In genomic region chrX:20141281-20142220, GRCh38 we compare ENCODE assay signal across 1 cellular context.
A peak's percentile ranks its signal among the peaks of the same experiment; 100 is the strongest.
TF ChIP-seq lines count a peak whose summit lies in the region.

EIF1AX (minus strand) TSS chrX:20141838; CDS start chrX:20141640, 198 bp downstream.

TF ChIP-seq in HEK293, 187 proteins besides CTCF, POLR2A, EP300 and RAD21 (continued from another document and continues in another):
- no peak for TF ChIP-seq ZNF514 (tag by site-specific recombination; IDR thresholded peaks at IDR 0.05)
- TF ChIP-seq YY2 (tag by site-specific recombination; IDR thresholded peaks at IDR 0.05): no peak
- TF ChIP-seq ZBTB21 (tag by site-specific recombination; IDR thresholded peaks at IDR 0.05): peak; percentile 95
- no peak for TF ChIP-seq GLI4 (tag by site-specific recombination; IDR thresholded peaks at IDR 0.05)
- TF ChIP-seq ZNF211 (tag by site-specific recombination; IDR thresholded peaks at IDR 0.05; ENCODE audit: low read depth): no peak
- TF ChIP-seq ZNF302 (tag by site-specific recombination; IDR thresholded peaks at IDR 0.05; ENCODE audit: low read depth): no peak
- TF ChIP-seq ZNF335 (tag by site-specific recombination; conservative IDR thresholded peaks at IDR 0.05): no peak; the same call in 1 of the 2 replicates
- TF ChIP-seq GLIS1 (tag by site-specific recombination; IDR thresholded peaks at IDR 0.05): peak; percentile 78
- TF ChIP-seq ZFHX2 (tag by site-specific recombination; conservative IDR thresholded peaks at IDR 0.05): peak; percentile 35; the same call in 1 of the 2 replicates
- no peak for TF ChIP-seq ZNF488 (tag by site-specific recombination; IDR thresholded peaks at IDR 0.05)
- no peak for TF ChIP-seq ZNF10 (tag by site-specific recombination; IDR thresholded peaks at IDR 0.05)
- TF ChIP-seq ZNF658 (tag by site-specific recombination; IDR thresholded peaks at IDR 0.05): no peak
- no peak for TF ChIP-seq ZNF549 (tag by site-specific recombination; IDR thresholded peaks at IDR 0.05)
- TF ChIP-seq ZNF791 (tag by site-specific recombination; IDR thresholded peaks at IDR 0.05): no peak
- TF ChIP-seq ZNF214 (tag by site-specific recombination; IDR thresholded peaks at IDR 0.05; ENCODE audit: borderline replicate concordance): no peak
- no peak for TF ChIP-seq ZNF707 (tag by site-specific recombination; IDR thresholded peaks at IDR 0.05)
- 0 out of 2 replicates have a peak, but pooled peaks have one; percentile 7 for TF ChIP-seq ZXDB (tag by site-specific recombination; IDR thresholded peaks at IDR 0.05)
- no peak for TF ChIP-seq KLF10 (tag by site-specific recombination; IDR thresholded peaks at IDR 0.05)
- no peak for TF ChIP-seq ZFP41 (tag by site-specific recombination; IDR thresholded peaks at IDR 0.05; ENCODE audit: borderline replicate concordance)
- no peak for TF ChIP-seq ZNF24 (tag by site-specific recombination; IDR thresholded peaks at IDR 0.05)
- peak; percentile 94 for TF ChIP-seq FEZF1 (tag by site-specific recombination; IDR thresholded peaks at IDR 0.05)
- no peak for TF ChIP-seq ZNF776 (tag by site-specific recombination; IDR thresholded peaks at IDR 0.05; ENCODE audit: borderline replicate concordance)
- TF ChIP-seq ZNF585B (tag by site-specific recombination; IDR thresholded peaks at IDR 0.05): no peak
- 0 out of 2 replicates have a peak, but pooled peaks have one; percentile 40 for TF ChIP-seq SCRT1 (tag by site-specific recombination; IDR thresholded peaks at IDR 0.05; ENCODE audit: borderline replicate concordance)
- no peak for TF ChIP-seq ZNF350 (tag by site-specific recombination; IDR thresholded peaks at IDR 0.05)
- no peak for TF ChIP-seq ZNF560 (tag by site-specific recombination; IDR thresholded peaks at IDR 0.05; ENCODE audit: borderline replicate concordance)
- TF ChIP-seq ZIC2 (tag by site-specific recombination; IDR thresholded peaks at IDR 0.05): 0 out of 2 replicates have a peak, but pooled peaks have one; percentile 33
- TF ChIP-seq ZNF792 (tag by site-specific recombination; IDR thresholded peaks at IDR 0.05): no peak
- TF ChIP-seq PRDM2 (tag by site-specific recombination; IDR thresholded peaks at IDR 0.05; ENCODE audit: borderline replicate concordance): no peak
- TF ChIP-seq ZSCAN16 (tag by site-specific recombination; IDR thresholded peaks at IDR 0.05): no peak
- TF ChIP-seq, protein P1, sequence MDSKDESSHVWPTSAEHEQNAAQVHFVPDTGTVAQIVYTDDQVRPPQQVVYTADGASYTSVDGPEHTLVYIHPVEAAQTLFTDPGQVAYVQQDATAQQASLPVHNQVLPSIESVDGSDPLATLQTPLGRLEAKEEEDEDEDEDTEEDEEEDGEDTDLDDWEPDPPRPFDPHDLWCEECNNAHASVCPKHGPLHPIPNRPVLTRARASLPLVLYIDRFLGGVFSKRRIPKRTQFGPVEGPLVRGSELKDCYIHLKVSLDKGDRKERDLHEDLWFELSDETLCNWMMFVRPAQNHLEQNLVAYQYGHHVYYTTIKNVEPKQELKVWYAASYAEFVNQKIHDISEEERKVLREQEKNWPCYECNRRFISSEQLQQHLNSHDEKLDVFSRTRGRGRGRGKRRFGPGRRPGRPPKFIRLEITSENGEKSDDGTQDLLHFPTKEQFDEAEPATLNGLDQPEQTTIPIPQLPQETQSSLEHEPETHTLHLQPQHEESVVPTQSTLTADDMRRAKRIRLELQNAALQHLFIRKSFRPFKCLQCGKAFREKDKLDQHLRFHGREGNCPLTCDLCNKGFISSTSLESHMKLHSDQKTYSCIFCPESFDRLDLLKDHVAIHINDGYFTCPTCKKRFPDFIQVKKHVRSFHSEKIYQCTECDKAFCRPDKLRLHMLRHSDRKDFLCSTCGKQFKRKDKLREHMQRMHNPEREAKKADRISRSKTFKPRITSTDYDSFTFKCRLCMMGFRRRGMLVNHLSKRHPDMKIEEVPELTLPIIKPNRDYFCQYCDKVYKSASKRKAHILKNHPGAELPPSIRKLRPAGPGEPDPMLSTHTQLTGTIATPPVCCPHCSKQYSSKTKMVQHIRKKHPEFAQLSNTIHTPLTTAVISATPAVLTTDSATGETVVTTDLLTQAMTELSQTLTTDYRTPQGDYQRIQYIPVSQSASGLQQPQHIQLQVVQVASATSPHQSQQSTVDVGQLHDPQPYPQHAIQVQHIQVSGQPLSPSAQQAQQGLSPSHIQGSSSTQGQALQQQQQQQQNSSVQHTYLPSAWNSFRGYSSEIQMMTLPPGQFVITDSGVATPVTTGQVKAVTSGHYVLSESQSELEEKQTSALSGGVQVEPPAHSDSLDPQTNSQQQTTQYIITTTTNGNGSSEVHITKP (tag by site-specific recombination; IDR thresholded peaks at IDR 0.05): peak; percentile 59; the same call in 1 of the 2 replicates
- TF ChIP-seq, protein P2, sequence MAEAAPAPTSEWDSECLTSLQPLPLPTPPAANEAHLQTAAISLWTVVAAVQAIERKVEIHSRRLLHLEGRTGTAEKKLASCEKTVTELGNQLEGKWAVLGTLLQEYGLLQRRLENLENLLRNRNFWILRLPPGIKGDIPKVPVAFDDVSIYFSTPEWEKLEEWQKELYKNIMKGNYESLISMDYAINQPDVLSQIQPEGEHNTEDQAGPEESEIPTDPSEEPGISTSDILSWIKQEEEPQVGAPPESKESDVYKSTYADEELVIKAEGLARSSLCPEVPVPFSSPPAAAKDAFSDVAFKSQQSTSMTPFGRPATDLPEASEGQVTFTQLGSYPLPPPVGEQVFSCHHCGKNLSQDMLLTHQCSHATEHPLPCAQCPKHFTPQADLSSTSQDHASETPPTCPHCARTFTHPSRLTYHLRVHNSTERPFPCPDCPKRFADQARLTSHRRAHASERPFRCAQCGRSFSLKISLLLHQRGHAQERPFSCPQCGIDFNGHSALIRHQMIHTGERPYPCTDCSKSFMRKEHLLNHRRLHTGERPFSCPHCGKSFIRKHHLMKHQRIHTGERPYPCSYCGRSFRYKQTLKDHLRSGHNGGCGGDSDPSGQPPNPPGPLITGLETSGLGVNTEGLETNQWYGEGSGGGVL (tag by site-specific recombination; IDR thresholded peaks at IDR 0.05): no peak
- TF ChIP-seq ZNF138 (tag by site-specific recombination; IDR thresholded peaks at IDR 0.05; ENCODE audit: borderline replicate concordance): no peak
- TF ChIP-seq ZBTB26 (tag by site-specific recombination; optimal IDR thresholded peaks at IDR 0.05): peak; percentile 78
- TF ChIP-seq PBX3 (CRISPR knock-in tag; IDR thresholded peaks at IDR 0.05): peak; percentile 76; the same call in 1 of the 2 replicates
- TF ChIP-seq ZBTB7A (tag by site-specific recombination; IDR thresholded peaks at IDR 0.05; ENCODE audit: low read depth): no peak
- no peak for TF ChIP-seq ZNF518A (tag by site-specific recombination; conservative IDR thresholded peaks at IDR 0.05; ENCODE audit: low read depth)
